In genomic region chr12:94831081-94831747, GRCh38 we compare ENCODE assay signal across 8 cellular contexts.
A peak's percentile ranks its signal among the peaks of the same experiment; 100 is the strongest.
DNase-seq lines count a peak whose midpoint lies in the region; ATAC-seq and TF ChIP-seq lines count a peak whose summit lies in the region.

No MANE protein-coding gene starts in this region.

- H3K4me3 ChIP-seq in ascending aorta (no peak overlapping the region), coronary artery (no peak overlapping the region)

- no peaks in the 10 kb centered on the region for H3K4me1 ChIP-seq in ascending aorta

- no peaks in the 10 kb centered on the region for H3K27me3 Mint-ChIP-seq in activated naive CD4-positive, alpha-beta T cell treated with anti-CD3 and anti-CD28 coated beads, Interleukin-2, amount 50 U/mL, for 24 hours

- peaks cover 2% of the 10 kb centered on the region for H3K36me3 Mint-ChIP-seq in activated naive CD4-positive, alpha-beta T cell treated with anti-CD3 and anti-CD28 coated beads, Interleukin-2, amount 50 U/mL, for 24 hours

- H3K9me3 ChIP-seq in ascending aorta: no peaks in the 10 kb centered on the region

- H3K27ac Mint-ChIP-seq in activated naive CD4-positive, alpha-beta T cell treated with anti-CD3 and anti-CD28 coated beads, Interleukin-2, amount 50 U/mL, for 24 hours: no peak overlapping the region

- no peaks in the 10 kb centered on the region for H3K9me3 Mint-ChIP-seq in activated naive CD4-positive, alpha-beta T cell treated with anti-CD3 and anti-CD28 coated beads, Interleukin-2, amount 50 U/mL, for 24 hours

- TF ChIP-seq CTCF in ascending aorta (IDR thresholded peaks at IDR 0.05) (no peak), coronary artery (IDR thresholded peaks at IDR 0.05) (no peak)

- no peak for DNase-seq in activated naive CD4-positive, alpha-beta T cell treated with anti-CD3 and anti-CD28 coated beads, Interleukin-2, amount 50 U/mL, for 16 hours
- DNase-seq in NCI-H345 treated with DMSO at 0.1 percent for 48 hours (lab: John Stamatoyannopoulos, UW; ENCODE audit: unreplicated experiment) (peak; percentile 45), myocyte (ENCODE audit: low read depth) (peak; percentile 78), ascending aorta (ENCODE audit: low spot score in 2 of 2) (no peak), coronary artery (ENCODE audit: low spot score) (no peak)
- no peak for DNase-seq in NK-92 treated with Interleukin-12 subunit alpha and Interleukin-12 subunit beta, amount 100 ng/mL, for 24 hours (lab: John Stamatoyannopoulos, UW)

- peak; percentile 91 for ATAC-seq in HG02642 (IDR thresholded peaks at IDR 0.05; ENCODE audit: poor library complexity, unreplicated experiment)

- peaks cover 20% of the 10 kb centered on the region for H3K4me1 Mint-ChIP-seq in activated naive CD4-positive, alpha-beta T cell treated with anti-CD3 and anti-CD28 coated beads, Interleukin-2, amount 50 U/mL, for 24 hours

- no peaks in the 10 kb centered on the region for H3K27me3 ChIP-seq in ascending aorta

- H3K36me3 ChIP-seq in ascending aorta: no peaks in the 10 kb centered on the region

- H3K4me3 Mint-ChIP-seq in activated naive CD4-positive, alpha-beta T cell treated with anti-CD3 and anti-CD28 coated beads, Interleukin-2, amount 50 U/mL, for 24 hours: peak overlapping the region; percentile 33

- intact Hi-C loops in ascending aorta (cut with DNase I): no loop called here

- H3K27ac ChIP-seq in ascending aorta (no peak overlapping the region), coronary artery (no peak overlapping the region)

Comparison
In these comparisons a context has a peak if more than half of its experiments do, and no peak if none do; other contexts are left out.
1. DNase-seq: peak in NCI-H345 treated with DMSO at 0.1 percent for 48 hours (single experiment) and myocyte (single experiment); none in activated naive CD4-positive, alpha-beta T cell treated with anti-CD3 and anti-CD28 coated beads, Interleukin-2, amount 50 U/mL, for 16 hours (single experiment), ascending aorta (0 of 2), coronary artery (single experiment) and NK-92 treated with Interleukin-12 subunit alpha and Interleukin-12 subunit beta, amount 100 ng/mL, for 24 hours (single experiment).